9 cellular contexts compared by ENCODE assay signal in the genomic region with DNA sequence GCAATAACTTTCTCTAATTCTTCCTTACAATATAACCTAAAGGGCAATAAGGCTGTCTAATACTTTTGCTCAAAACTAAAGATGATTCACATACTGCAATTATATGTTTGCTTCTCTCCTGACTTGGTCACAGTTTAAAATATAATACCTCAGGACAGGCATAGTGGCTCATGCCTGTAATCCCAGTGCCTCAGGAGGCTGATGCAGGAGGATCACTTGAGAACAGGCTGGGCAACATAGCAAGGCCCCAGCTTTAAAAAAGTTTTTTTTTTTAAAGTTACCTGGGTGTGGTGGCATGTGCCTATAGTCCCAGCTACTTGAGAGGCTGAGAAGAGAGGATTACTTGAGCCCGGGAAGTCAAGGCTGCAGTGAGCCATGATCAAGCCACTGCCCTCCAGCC.
"Had no signal": no experiment of that assay in that cellular context is flagged by ENCODE, and none has a peak within 500 bp of the region (broad histone marks: within the 10 kb centered on the region; RNA-seq: fewer than 3 reads in every experiment).

No MANE protein-coding gene starts in this region.

- H3K4me1 ChIP-seq: HAP-1 had no signal

- H3K27ac ChIP-seq: GM23248 had no signal

- ATAC-seq: GM23338, HCT116 had no signal

- H3K4me2 ChIP-seq: GM23338 had no signal

- H3K4me3 ChIP-seq: GM23248, GM23338, HAP-1 had no signal

- H3K9me3 ChIP-seq: HAP-1 had no signal

- H3K36me3 ChIP-seq: HAP-1 had no signal

- H2AFZ ChIP-seq: GM23248, GM23338 had no signal

- H3K9ac ChIP-seq: GM23248 had no signal

- DNase-seq: GM23248, GOT3, H7, H9, HCEC 1CT, HFFc6 had no signal
